8 cellular contexts compared by ENCODE assay signal in the genomic region with DNA sequence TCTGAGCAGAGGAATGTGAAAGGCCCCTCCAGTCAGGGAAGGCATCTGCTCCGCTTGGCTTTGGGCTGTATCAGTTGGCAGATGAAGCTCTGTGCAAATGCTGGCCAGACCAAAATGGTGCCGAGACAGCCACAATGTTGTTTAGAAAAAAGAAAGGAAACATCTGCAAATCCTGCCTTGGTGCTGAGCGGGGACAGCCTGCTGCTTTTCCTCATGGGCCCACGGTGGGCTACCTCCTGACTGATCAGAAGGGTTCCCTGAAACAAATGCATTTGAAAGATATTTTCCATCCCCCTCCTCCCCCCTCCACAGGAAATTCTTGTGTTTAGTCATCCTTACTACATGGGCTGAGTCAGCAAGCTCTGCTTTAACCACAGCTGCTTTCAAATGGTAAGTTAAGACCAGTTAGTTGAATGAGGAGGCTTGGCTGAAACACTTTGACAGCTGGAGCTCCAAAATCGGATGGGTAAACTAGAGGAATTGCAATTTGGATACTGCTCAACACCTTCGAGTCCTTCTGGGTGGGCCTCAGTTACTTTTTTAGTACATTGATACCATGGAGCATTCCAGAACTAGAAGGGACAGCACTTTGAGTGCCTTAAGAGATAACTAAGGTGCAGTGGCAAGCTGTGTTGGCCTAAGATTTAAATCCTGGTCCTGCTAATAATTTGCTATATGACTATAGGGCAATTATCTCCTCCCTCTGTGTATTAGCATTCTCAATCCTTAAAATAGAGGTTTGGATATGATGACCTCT. TPM values are rescaled to one million over a fixed set of nuclear protein-coding genes. Genes with fewer than 3 reads are reported as not detected.
DNase-seq lines count a peak whose midpoint lies in the region; ATAC-seq lines count a peak whose summit lies in the region.

No MANE protein-coding gene starts in this region.

- peak overlapping the region; percentile 74 for H3K27ac Mint-ChIP-seq in activated T-cell treated with anti-CD3 and anti-CD28 coated beads, Interleukin-2, amount 50 U/mL, for 24 hours

- H3K9me3 Mint-ChIP-seq in activated T-cell treated with anti-CD3 and anti-CD28 coated beads, Interleukin-2, amount 50 U/mL, for 24 hours = no peaks in the 10 kb centered on the region

- peak; percentile 54 for DNase-seq in activated T-cell treated with anti-CD3 and anti-CD28 coated beads, Interleukin-2, amount 50 U/mL, for 24 hours
- DNase-seq in activated T-cell treated with anti-CD3 and anti-CD28 coated beads for 4 hours (no peak), NCI-H446 (lab: John Stamatoyannopoulos, UW) (peak; percentile 4 to 61), dermis blood vessel endothelial cell (peak; percentile 90), smooth muscle cell of the brain vasculature (ENCODE audit: low read depth, low spot score) (peak; percentile 45), HuH-7.5 (ENCODE audit: low spot score) (no peak), T-helper 9 cell (no peak)

- H3K4me3 Mint-ChIP-seq in activated T-cell treated with anti-CD3 and anti-CD28 coated beads, Interleukin-2, amount 50 U/mL, for 24 hours = no peak overlapping the region

- ATAC-seq in HG02610 (IDR thresholded peaks at IDR 0.05; ENCODE audit: unreplicated experiment) = peak; percentile 98

- peaks cover 85% of the 10 kb centered on the region for H3K27me3 Mint-ChIP-seq in activated T-cell treated with anti-CD3 and anti-CD28 coated beads, Interleukin-2, amount 50 U/mL, for 24 hours

- H3K36me3 Mint-ChIP-seq in activated T-cell treated with anti-CD3 and anti-CD28 coated beads, Interleukin-2, amount 50 U/mL, for 24 hours (ENCODE audit: low read depth) = no peaks in the 10 kb centered on the region

- H3K4me1 Mint-ChIP-seq in activated T-cell treated with anti-CD3 and anti-CD28 coated beads, Interleukin-2, amount 50 U/mL, for 24 hours (ENCODE audit: low read depth) = peaks cover 41% of the 10 kb centered on the region

RNA-seq across cellular contexts. Expression of a gene that starts 36.0 kb away (rescaled TPM):
- not detected in 2 replicates for total RNA-seq in dermis blood vessel endothelial cell

Comparison
In these comparisons a context has a peak if more than half of its experiments do, and no peak if none do; other contexts are left out.
1. DNase-seq: peak in activated T-cell treated with anti-CD3 and anti-CD28 coated beads, Interleukin-2, amount 50 U/mL, for 24 hours (single experiment), NCI-H446 (2 of 2), dermis blood vessel endothelial cell (single experiment) and smooth muscle cell of the brain vasculature (single experiment); none in activated T-cell treated with anti-CD3 and anti-CD28 coated beads for 4 hours (single experiment), HuH-7.5 (single experiment) and T-helper 9 cell (single experiment).